24 cellular contexts compared by ENCODE assay signal in the genomic region with DNA sequence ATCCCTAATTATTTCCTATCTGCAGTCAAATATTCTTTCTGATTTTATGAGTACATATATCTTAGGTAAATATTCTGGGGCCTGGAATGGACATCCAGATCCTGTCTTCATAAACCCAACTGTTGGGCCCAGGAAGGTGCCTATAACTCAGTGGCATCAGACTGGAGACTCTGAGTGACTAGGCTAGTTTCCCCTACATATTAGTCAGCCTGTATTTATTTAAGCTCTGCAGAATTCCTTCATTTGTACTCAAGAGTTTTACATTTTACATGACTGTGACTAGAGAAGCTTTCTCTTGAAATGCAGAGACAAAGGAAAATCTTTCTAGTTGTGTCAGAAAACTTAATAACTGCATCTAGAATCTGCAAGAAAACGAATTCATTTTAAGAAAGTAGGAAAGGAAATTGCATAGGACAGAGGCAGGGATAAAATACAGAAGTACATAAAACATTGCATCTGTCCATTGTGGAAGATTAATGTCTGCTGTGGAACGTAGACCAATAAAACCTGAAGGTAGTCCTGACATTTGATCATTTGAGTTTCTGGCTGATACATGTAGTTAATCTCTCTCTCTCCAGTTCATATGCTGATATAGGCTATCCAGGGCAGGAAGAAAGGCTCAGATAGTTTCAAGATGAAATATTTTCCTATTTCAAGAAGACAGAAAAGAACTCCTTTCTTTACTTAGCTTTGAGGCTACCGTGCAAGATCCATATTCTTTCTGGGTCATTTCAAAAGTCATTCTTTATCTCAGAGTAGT.
DNase-seq lines count a peak whose midpoint lies in the region; ATAC-seq and TF ChIP-seq lines count a peak whose summit lies in the region.
"Had no signal": no experiment of that assay in that cellular context is flagged by ENCODE, and none has a peak within 500 bp of the region (broad histone marks: within the 10 kb centered on the region; RNA-seq: fewer than 3 reads in every experiment).

No MANE protein-coding gene starts in this region.

- H3K27me3 Mint-ChIP-seq in CD14-positive monocyte (ENCODE audit: low read depth in 3 of 3), result no peaks in the 10 kb centered on the region
- no peaks in the 10 kb centered on the region for H3K27me3 Mint-ChIP-seq in naive thymus-derived CD4-positive, alpha-beta T cell
- H3K27me3 Mint-ChIP-seq: activated naive CD8-positive, alpha-beta T cell; activated T-helper 17 cell treated with anti-CD3 and anti-CD28 coated beads, Interleukin-2, amount 50 U/mL, for 72 hours; T-cell had no signal

- H3K9me2 ChIP-seq in PC-3 (replicated peaks; ENCODE audit: low read length), result no peaks in the 10 kb centered on the region

- H2AFZ ChIP-seq in PC-3 (ENCODE audit: low read length), result no peak overlapping the region

- intact Hi-C loops in PC-3 (cut with micrococcal nuclease), result loop anchor here (5.0 kb wide), 2 partner anchors 48 to 158 kb away; no protein-coding TSS in a partner anchor
- intact Hi-C loops in CD14-positive monocyte (cut with micrococcal nuclease), result no loop called here
- intact Hi-C loops in naive thymus-derived CD4-positive, alpha-beta T cell (cut with micrococcal nuclease), result no loop called here

- peak overlapping the region; percentile 68 for H3K4me2 ChIP-seq in PC-3 (ENCODE audit: low read length)

- H3K4me3 ChIP-seq in PC-3 (ENCODE audit: low read length) (no peak overlapping the region), epithelial cell of esophagus (ENCODE audit: low read length) (no peak overlapping the region), gastroesophageal sphincter (no peak overlapping the region)
- no peak overlapping the region for H3K4me3 ChIP-seq in naive thymus-derived CD4-positive, alpha-beta T cell (ENCODE audit: low read length)
- H3K4me3 ChIP-seq: breast epithelium, lung, right lobe of liver had no signal

- no peaks in the 10 kb centered on the region for H3K79me2 ChIP-seq in PC-3 (ENCODE audit: low read length)

- H3K9me3 Mint-ChIP-seq in CD14-positive monocyte, result peaks cover 0 to 2% (median 0%) of the 10 kb centered on the region in 7 donors
- H3K9me3 Mint-ChIP-seq in naive thymus-derived CD4-positive, alpha-beta T cell, result peaks cover 0 to 2% (median 0%) of the 10 kb centered on the region in 11 donors
- H3K9me3 Mint-ChIP-seq: activated T-helper 17 cell treated with anti-CD3 and anti-CD28 coated beads, Interleukin-2, amount 50 U/mL, for 72 hours; T-cell had no signal

- TF ChIP-seq CTCF in PC-3 (conservative IDR thresholded peaks at IDR 0.05; ENCODE audit: low read depth, low read length) (no peak), epithelial cell of esophagus (IDR thresholded peaks at IDR 0.05; ENCODE audit: insufficient read depth, low read depth, low read length, missing control alignments) (no peak), CD14-positive monocyte (IDR thresholded peaks at IDR 0.05) (no peak), gastroesophageal sphincter (IDR thresholded peaks at IDR 0.05) (no peak)

- peaks cover 8% of the 10 kb centered on the region for H3K4me1 Mint-ChIP-seq in CD14-positive monocyte
- H3K4me1 Mint-ChIP-seq in naive thymus-derived CD4-positive, alpha-beta T cell, result no peaks in the 10 kb centered on the region
- H3K4me1 Mint-ChIP-seq: activated T-helper 17 cell treated with anti-CD3 and anti-CD28 coated beads, Interleukin-2, amount 50 U/mL, for 72 hours; T-cell had no signal

- H3K9ac ChIP-seq in PC-3 (ENCODE audit: low read length), result peak overlapping the region; percentile 4; the same call in 1 of the 2 replicates

- peak overlapping the region in 1 of 7 donors; percentile 35 for H3K27ac Mint-ChIP-seq in CD14-positive monocyte
- H3K27ac Mint-ChIP-seq in naive thymus-derived CD4-positive, alpha-beta T cell, result no peak overlapping the region
- H3K27ac Mint-ChIP-seq: activated naive CD8-positive, alpha-beta T cell; activated T-helper 17 cell treated with anti-CD3 and anti-CD28 coated beads, Interleukin-2, amount 50 U/mL, for 72 hours; T-cell had no signal

- BruUV-seq in PC-3 (replicated peaks; lab: Mats Ljungman, UMichigan), result no TSS peak

- no peaks in the 10 kb centered on the region for H4K20me1 ChIP-seq in PC-3 (ENCODE audit: low read length)

- peaks cover 4% of the 10 kb centered on the region for H3F3A ChIP-seq in PC-3 (ENCODE audit: low read length, unreplicated experiment)

- no peak for TF ChIP-seq POLR2A in gastroesophageal sphincter (IDR thresholded peaks at IDR 0.05)

- POLR2A ChIA-PET in PC-3 (lab: Charles Lee; ENCODE audit: unreplicated experiment), result no interaction called here
- POLR2A ChIA-PET in naive thymus-derived CD4-positive, alpha-beta T cell (lab: Charles Lee), result no interaction called here

- DNase-seq in NCI-H1417 (lab: John Stamatoyannopoulos, UW) (peak in 2 of 3 experiments; percentile 7 to 61), NCI-H1417 treated with DMSO at 0.1 percent for 48 hours (lab: John Stamatoyannopoulos, UW) (no peak), PC-3 (peak; percentile 54), epithelial cell of esophagus (ENCODE audit: low read depth) (peak; percentile 2), renal cortical epithelial cell (ENCODE audit: low read depth) (peak; percentile 9), CD14-positive monocyte (ENCODE audit: low spot score) (no peak)
- DNase-seq in naive thymus-derived CD4-positive, alpha-beta T cell, result no peak
- DNase-seq: 8988T; activated CD4-positive, alpha-beta T cell treated with anti-CD3 and anti-CD28 coated beads, Interleukin-2, amount 50 U/mL, for 1 hour; cortex of kidney; GDM1; Kasumi-1; NCI-H1092 treated with DMSO at 0.1 percent for 48 hours; NCI-H2081; NCI-H526; right lobe of liver; SHP77 treated with DMSO at 0.1 percent for 48 hours; stimulated activated CD4-positive, alpha-beta T cell treated with anti-CD3 and anti-CD28 coated beads, Interleukin-15, amount 100 ng/mL, for 24 hours; T-cell had no signal

- H3K36me3 Mint-ChIP-seq in CD14-positive monocyte, result no peaks in the 10 kb centered on the region
- no peaks in the 10 kb centered on the region for H3K36me3 Mint-ChIP-seq in naive thymus-derived CD4-positive, alpha-beta T cell
- H3K36me3 Mint-ChIP-seq: activated naive CD8-positive, alpha-beta T cell; T-cell had no signal

- H3K4me3 Mint-ChIP-seq in CD14-positive monocyte, result no peak overlapping the region
- H3K4me3 Mint-ChIP-seq in naive thymus-derived CD4-positive, alpha-beta T cell, result no peak overlapping the region
- H3K4me3 Mint-ChIP-seq: activated naive CD8-positive, alpha-beta T cell; activated T-helper 17 cell treated with anti-CD3 and anti-CD28 coated beads, Interleukin-2, amount 50 U/mL, for 72 hours; T-cell had no signal

- H3K27me3 ChIP-seq in PC-3 (ENCODE audit: low read length) (no peaks in the 10 kb centered on the region), gastroesophageal sphincter (no peaks in the 10 kb centered on the region)
- H3K27me3 ChIP-seq in naive thymus-derived CD4-positive, alpha-beta T cell (ENCODE audit: control insufficient read depth in 2 of 2, insufficient read depth in 2 of 2, low read length in 2 of 2), result no peaks in the 10 kb centered on the region
- H3K27me3 ChIP-seq: right lobe of liver had no signal

- H3K9me3 ChIP-seq in PC-3 (ENCODE audit: low read length), result no peaks in the 10 kb centered on the region
- no peaks in the 10 kb centered on the region for H3K9me3 ChIP-seq in naive thymus-derived CD4-positive, alpha-beta T cell (ENCODE audit: control insufficient read depth in 2 of 3, low read length in 3 of 3)
- H3K9me3 ChIP-seq in gastroesophageal sphincter, result no peaks in the 10 kb centered on the region
- H3K9me3 ChIP-seq: breast epithelium, right lobe of liver had no signal

- no peak for TF ChIP-seq EP300 in gastroesophageal sphincter (IDR thresholded peaks at IDR 0.05)

- H3K4me1 ChIP-seq in PC-3 (ENCODE audit: insufficient read depth, low read length) (peaks cover 18% of the 10 kb centered on the region), gastroesophageal sphincter (no peaks in the 10 kb centered on the region)
- H3K4me1 ChIP-seq in naive thymus-derived CD4-positive, alpha-beta T cell (ENCODE audit: control insufficient read depth in 2 of 2, insufficient read depth in 2 of 2, low read length in 2 of 2), result no peaks in the 10 kb centered on the region
- H3K4me1 ChIP-seq: breast epithelium, right lobe of liver had no signal

- ATAC-seq in PC-3 (peak; percentile 91), gastroesophageal sphincter (no peak)
- no peak for ATAC-seq in naive thymus-derived CD4-positive, alpha-beta T cell
- ATAC-seq: activated T-helper 17 cell treated with anti-CD3 and anti-CD28 coated beads, Interleukin-2, amount 50 U/mL, for 72 hours; right lobe of liver; T-cell had no signal

- CTCF ChIA-PET in PC-3 (lab: Charles Lee), result no interaction called here
- CTCF ChIA-PET in naive thymus-derived CD4-positive, alpha-beta T cell (lab: Charles Lee), result no interaction called here

- 28 to 53% methylated on average over 2 to 3 of the region's 3 CpGs for WGBS in gastroesophageal sphincter (ENCODE audit: low coverage in 1 of 2), 2 donors

- no peaks in the 10 kb centered on the region for H3K36me3 ChIP-seq in PC-3 (ENCODE audit: low read depth, low read length)
- H3K36me3 ChIP-seq in naive thymus-derived CD4-positive, alpha-beta T cell (ENCODE audit: control insufficient read depth in 2 of 3, insufficient read depth in 3 of 3, low read length in 3 of 3), result no peaks in the 10 kb centered on the region
- H3K36me3 ChIP-seq in gastroesophageal sphincter, result no peaks in the 10 kb centered on the region
- H3K36me3 ChIP-seq: breast epithelium, right lobe of liver had no signal

- H3K27ac ChIP-seq in PC-3 (ENCODE audit: low read length) (peak overlapping the region; percentile 82), gastroesophageal sphincter (no peak overlapping the region)
- H3K27ac ChIP-seq in naive thymus-derived CD4-positive, alpha-beta T cell (ENCODE audit: low read depth, low read length), result no peak overlapping the region
- H3K27ac ChIP-seq: breast epithelium, right lobe of liver had no signal

Comparison
In these comparisons a context has a peak if more than half of its experiments do, and no peak if none do; other contexts are left out.
1. DNase-seq: peak in NCI-H1417 (2 of 3), PC-3 (single experiment), epithelial cell of esophagus (single experiment) and renal cortical epithelial cell (single experiment); none in NCI-H1417 treated with DMSO at 0.1 percent for 48 hours (single experiment), CD14-positive monocyte (single experiment) and naive thymus-derived CD4-positive, alpha-beta T cell (0 of 9).